Comparison of ENCODE assay signal across 1 cellular context in genomic region chr5:43602456-43602817, GRCh38.
TF ChIP-seq lines count a peak whose summit lies in the region.

No MANE protein-coding gene starts in this region.

TF ChIP-seq in K562, 482 proteins besides CTCF, POLR2A, EP300 and RAD21 (continued from another document and continues in another):
- no peak for TF ChIP-seq ID3 (CRISPR knock-in tag; IDR thresholded peaks at IDR 0.05)
- no peak for TF ChIP-seq ID3 (tag; IDR thresholded peaks at IDR 0.05)
- no peak for TF ChIP-seq SPI1 (IDR thresholded peaks at IDR 0.05; ENCODE audit: borderline replicate concordance, low read depth, low read length)
- no peak for TF ChIP-seq ZNF318 (IDR thresholded peaks at IDR 0.05; ENCODE audit: borderline replicate concordance in 1 of 2, low read depth in 1 of 2)
- TF ChIP-seq POLR2AphosphoS5 (IDR thresholded peaks at IDR 0.05; ENCODE audit: control insufficient read depth, insufficient read depth, low read depth, low read length) = peak; percentile 37
- no peak for TF ChIP-seq NKRF (IDR thresholded peaks at IDR 0.05; ENCODE audit: borderline replicate concordance)
- TF ChIP-seq BRF1 (IDR thresholded peaks at IDR 0.05; ENCODE audit: borderline replicate concordance, extremely low read depth, insufficient read length) = no peak
- TF ChIP-seq ZNF766 (CRISPR knock-in tag; conservative IDR thresholded peaks at IDR 0.05) = no peak
- no peak; the same call in 1 of the 2 replicates for TF ChIP-seq SMARCA4 (IDR thresholded peaks at IDR 0.05)
- TF ChIP-seq CLOCK (CRISPR knock-in tag; IDR thresholded peaks at IDR 0.05; ENCODE audit: borderline replicate concordance) = no peak
- TF ChIP-seq KHSRP (IDR thresholded peaks at IDR 0.05) = no peak
- TF ChIP-seq SUPT5H (IDR thresholded peaks at IDR 0.05) = 0 out of 2 replicates have a peak, but pooled peaks have one; percentile 55
- no peak for TF ChIP-seq HDAC2 (IDR thresholded peaks at IDR 0.05)
- 0 out of 2 replicates have a peak, but pooled peaks have one; percentile 15 for TF ChIP-seq ELF4 (CRISPR knock-in tag; IDR thresholded peaks at IDR 0.05)
- no peak for TF ChIP-seq CBFA2T3 (IDR thresholded peaks at IDR 0.05)
- no peak for TF ChIP-seq ZNF133 (CRISPR knock-in tag; IDR thresholded peaks at IDR 0.05)
- TF ChIP-seq HLTF (IDR thresholded peaks at IDR 0.05) = no peak
- no peak for TF ChIP-seq DMBX1 (CRISPR knock-in tag; IDR thresholded peaks at IDR 0.05; ENCODE audit: borderline replicate concordance)
- TF ChIP-seq ATF2 (CRISPR knock-in tag; IDR thresholded peaks at IDR 0.05) = no peak
- no peak for TF ChIP-seq CGGBP1 (CRISPR knock-in tag; IDR thresholded peaks at IDR 0.05)
- TF ChIP-seq HNRNPK (IDR thresholded peaks at IDR 0.05; ENCODE audit: low read depth, low read length, poor library complexity, severe bottlenecking) = no peak
- no peak for TF ChIP-seq PRMT5 (CRISPR knock-in tag; IDR thresholded peaks at IDR 0.05)
- TF ChIP-seq HDAC6 (IDR thresholded peaks at IDR 0.05; ENCODE audit: low read depth, low read length) = no peak
- TF ChIP-seq ZFX (CRISPR knock-in tag; IDR thresholded peaks at IDR 0.05) = no peak
- no peak for TF ChIP-seq KLF1 (tag; IDR thresholded peaks at IDR 0.05)
- TF ChIP-seq TEAD1 (CRISPR knock-in tag; IDR thresholded peaks at IDR 0.05) = peak in 1 of 2 experiments; percentile 18; a peak in 1 of 4 replicates
- TF ChIP-seq PREB (CRISPR knock-in tag; IDR thresholded peaks at IDR 0.05) = no peak
- no peak for TF ChIP-seq MCM7 (IDR thresholded peaks at IDR 0.05)
- TF ChIP-seq POLR2H (tag; IDR thresholded peaks at IDR 0.05; ENCODE audit: low read depth) = peak; percentile 34; the same call in 1 of the 2 replicates
- TF ChIP-seq ZZZ3 (IDR thresholded peaks at IDR 0.05) = no peak
- no peak for TF ChIP-seq ETS2 (tag; IDR thresholded peaks at IDR 0.05; ENCODE audit: borderline replicate concordance, poor library complexity, severe bottlenecking)
- no peak for TF ChIP-seq CBX5 (IDR thresholded peaks at IDR 0.05; ENCODE audit: borderline replicate concordance, low read depth)
- TF ChIP-seq PHF21A (IDR thresholded peaks at IDR 0.05; ENCODE audit: borderline replicate concordance, low read depth) = peak; percentile 53; the same call in 1 of the 2 replicates
- TF ChIP-seq ZNF696 (CRISPR knock-in tag; conservative IDR thresholded peaks at IDR 0.05) = no peak
- no peak for TF ChIP-seq ZNF398 (CRISPR knock-in tag; IDR thresholded peaks at IDR 0.05)
- TF ChIP-seq MYC (IDR thresholded peaks at IDR 0.05; ENCODE audit: low read depth, low read length) = no peak
- TF ChIP-seq MYC (CRISPR knock-in tag; IDR thresholded peaks at IDR 0.05; ENCODE audit: borderline replicate concordance, low read depth) = no peak
- TF ChIP-seq NR2F6 (CRISPR knock-in tag; IDR thresholded peaks at IDR 0.05) = no peak
- no peak for TF ChIP-seq ZNF639 (CRISPR knock-in tag; conservative IDR thresholded peaks at IDR 0.05 in 1 of 2, IDR thresholded peaks at IDR 0.05 in 1 of 2)
- no peak for TF ChIP-seq ZNF316 (IDR thresholded peaks at IDR 0.05)
- no peak for TF ChIP-seq BACH1 (tag; IDR thresholded peaks at IDR 0.05)
- peak; percentile 12 for TF ChIP-seq TAF9B (IDR thresholded peaks at IDR 0.05; ENCODE audit: partially characterized antibody)
- no peak for TF ChIP-seq PRPF4 (IDR thresholded peaks at IDR 0.05; ENCODE audit: insufficient read depth, low read depth, low read length, poor library complexity, severe bottlenecking)
- TF ChIP-seq YBX1 (IDR thresholded peaks at IDR 0.05) = no peak
- no peak for TF ChIP-seq EZH2 (IDR thresholded peaks at IDR 0.05; ENCODE audit: borderline replicate concordance, low read depth, low read length)
- TF ChIP-seq KAT7 (CRISPR knock-in tag; IDR thresholded peaks at IDR 0.05; ENCODE audit: borderline replicate concordance) = 0 out of 2 replicates have a peak, but pooled peaks have one; percentile 15
- no peak for TF ChIP-seq MAFK (IDR thresholded peaks at IDR 0.05; ENCODE audit: low read length)
